ENCODE assay signal across 20 cellular contexts in the genomic region with DNA sequence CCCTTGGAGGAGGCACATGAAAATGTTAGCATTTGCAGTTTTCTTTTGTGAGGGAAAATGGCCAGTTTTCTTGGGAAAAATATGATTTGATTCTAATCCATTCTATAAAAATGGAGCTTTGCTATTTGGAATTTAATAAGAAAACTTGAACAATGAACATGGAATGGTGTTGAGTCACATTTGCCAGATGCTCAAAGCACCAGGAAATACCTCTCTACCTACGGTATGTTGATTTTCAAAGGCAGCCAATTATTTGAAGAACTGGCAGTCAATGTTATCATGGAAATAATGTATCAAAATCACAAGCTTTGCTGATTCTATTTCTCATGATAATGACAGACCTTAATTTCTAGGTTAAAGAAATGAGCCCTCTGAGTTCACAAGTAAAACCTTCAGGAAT. TPM values are rescaled to one million over a fixed set of nuclear protein-coding genes. Genes with fewer than 3 reads are reported as not detected.
DNase-seq lines count a peak whose midpoint lies in the region; ATAC-seq and TF ChIP-seq lines count a peak whose summit lies in the region.
"Had no signal": no experiment of that assay in that cellular context is flagged by ENCODE, and none has a peak within 500 bp of the region (broad histone marks: within the 10 kb centered on the region; RNA-seq: fewer than 3 reads in every experiment).

No MANE protein-coding gene starts in this region.

- DNase-seq in EH (ENCODE audit: low read depth) (peak; percentile 24), NCI-H226 (peak; percentile 21), cardiac fibroblast (ENCODE audit: low read depth in 2 of 2) (peak; percentile 44 to 77), foreskin keratinocyte (peak in 1 of 2 donors; percentile 67), middle frontal gyrus (ENCODE audit: extremely low spot score, low spot score) (no peak), medulla oblongata (ENCODE audit: extremely low spot score) (no peak), DMS153 treated with DMSO at 0.1 percent for 48 hours (lab: John Stamatoyannopoulos, UW; ENCODE audit: unreplicated experiment) (no peak)
- DNase-seq: CD8-positive, alpha-beta memory T cell; DND-41; NCI-H1930; NCI-H2171 treated with DMSO at 0.1 percent for 48 hours; NCI-H510A; NCI-H774 had no signal

- peak overlapping the region; percentile 8 for H3K27ac ChIP-seq in foreskin keratinocyte
- H3K27ac ChIP-seq: BLaER1 treated with 17β-estradiol and CSF1 and Interleukin-3, amounts not matched to agents 10 nM and 100 nM; HL-60 had no signal

- ATAC-seq in foreskin keratinocyte (peak; percentile 66), GM18519 (IDR thresholded peaks at IDR 0.05; ENCODE audit: low FRiP score, unreplicated experiment) (no peak)
- ATAC-seq: Panc1, Right ventricle myocardium inferior had no signal

- no peaks in the 10 kb centered on the region for H3K27me3 ChIP-seq in foreskin keratinocyte
- H3K27me3 ChIP-seq: BLaER1 treated with 17β-estradiol and CSF1 and Interleukin-3, amounts not matched to agents 10 nM and 100 nM had no signal

- TF ChIP-seq CTCF in cardiac fibroblast (IDR thresholded peaks at IDR 0.05; ENCODE audit: low read depth, low read length) (no peak), foreskin keratinocyte (conservative IDR thresholded peaks at IDR 0.05) (no peak)

- H3K4me3 ChIP-seq in cardiac fibroblast (replicated peaks in 1 of 2; ENCODE audit: low read depth in 2 of 2, low read length in 2 of 2): no peak overlapping the region
- H3K4me3 ChIP-seq: BLaER1 treated with 17β-estradiol and CSF1 and Interleukin-3, amounts not matched to agents 10 nM and 100 nM; HAP-1 had no signal

- peaks cover 17% of the 10 kb centered on the region for H3K4me1 ChIP-seq in foreskin keratinocyte
- H3K4me1 ChIP-seq: BLaER1 treated with 17β-estradiol and CSF1 and Interleukin-3, amounts not matched to agents 10 nM and 100 nM; HAP-1 had no signal

RNA-seq across cellular contexts. Expression of gene NME9, which starts 14.9 kb away (rescaled TPM):
- not detected in 2 replicates for total RNA-seq in foreskin keratinocyte
- not detected in 2 replicates for polyA plus RNA-seq in foreskin keratinocyte
- total RNA-seq: CD8-positive, alpha-beta memory T cell; LHCN-M2; Right ventricle myocardium inferior had no signal

RNA-seq across cellular contexts. Expression of gene MRAS, which starts 33.6 kb away (rescaled TPM):
- 2.9 and 6.3 TPM in 2 replicates for total RNA-seq in foreskin keratinocyte
- polyA plus RNA-seq in foreskin keratinocyte: 1.4 and 2.4 TPM in 2 replicates

Comparison
In these comparisons a context has a peak if more than half of its experiments do, and no peak if none do; other contexts are left out.
1. DNase-seq: peak in EH (single experiment), NCI-H226 (single experiment) and cardiac fibroblast (2 of 2); none in middle frontal gyrus (single experiment), medulla oblongata (single experiment) and DMS153 treated with DMSO at 0.1 percent for 48 hours (single experiment).